In the genomic region with DNA sequence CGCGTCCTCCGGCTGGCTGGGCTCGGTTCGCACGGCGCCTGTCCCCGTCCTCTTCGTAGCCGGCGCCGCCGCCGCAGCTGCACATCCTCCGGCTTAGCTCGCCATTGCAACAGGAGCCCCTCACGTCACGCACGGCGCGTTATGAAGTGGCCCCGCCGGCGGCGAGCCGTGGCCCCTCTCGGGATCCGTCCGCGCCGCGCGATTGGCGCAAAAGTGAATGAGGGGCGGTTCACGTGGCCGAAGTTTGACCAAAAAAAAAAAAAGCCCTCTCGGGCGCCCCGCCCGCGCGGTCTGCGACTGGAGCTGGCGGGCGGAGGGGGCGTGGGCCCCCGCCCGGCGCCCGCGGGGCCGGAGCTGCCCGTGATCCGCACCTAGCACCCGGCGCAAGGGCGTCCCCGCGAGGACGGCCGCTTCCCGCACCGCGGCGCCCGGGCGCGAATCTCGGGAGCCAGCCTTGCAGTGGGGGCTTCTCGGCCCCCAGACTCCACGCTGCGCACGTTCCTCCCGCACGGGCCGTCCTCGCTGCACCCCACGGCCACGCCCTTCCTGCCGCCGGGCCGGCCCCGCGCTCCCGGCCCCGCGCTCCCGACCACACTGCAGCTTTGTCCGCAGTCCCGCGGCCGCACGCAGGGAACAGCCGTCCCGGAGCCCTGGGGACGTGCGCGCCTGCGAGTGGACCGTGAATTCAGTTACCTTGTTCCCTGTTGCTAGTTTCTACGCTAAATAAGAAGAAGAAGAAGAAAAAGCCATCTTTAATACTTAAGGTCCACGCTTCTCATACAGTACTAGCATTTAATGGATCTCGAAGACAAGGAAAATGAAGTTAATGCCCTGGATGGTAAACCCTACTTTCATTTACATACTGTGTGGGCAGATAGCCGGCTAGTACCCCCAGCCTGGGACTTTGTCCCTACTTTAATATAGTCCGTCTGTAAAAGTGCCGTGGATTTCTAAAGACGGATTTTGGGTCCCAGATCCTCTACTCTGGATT, we compare ENCODE assay signal across 1 cellular context.
TF ChIP-seq lines count a peak whose summit lies in the region.

A gene with protein sequence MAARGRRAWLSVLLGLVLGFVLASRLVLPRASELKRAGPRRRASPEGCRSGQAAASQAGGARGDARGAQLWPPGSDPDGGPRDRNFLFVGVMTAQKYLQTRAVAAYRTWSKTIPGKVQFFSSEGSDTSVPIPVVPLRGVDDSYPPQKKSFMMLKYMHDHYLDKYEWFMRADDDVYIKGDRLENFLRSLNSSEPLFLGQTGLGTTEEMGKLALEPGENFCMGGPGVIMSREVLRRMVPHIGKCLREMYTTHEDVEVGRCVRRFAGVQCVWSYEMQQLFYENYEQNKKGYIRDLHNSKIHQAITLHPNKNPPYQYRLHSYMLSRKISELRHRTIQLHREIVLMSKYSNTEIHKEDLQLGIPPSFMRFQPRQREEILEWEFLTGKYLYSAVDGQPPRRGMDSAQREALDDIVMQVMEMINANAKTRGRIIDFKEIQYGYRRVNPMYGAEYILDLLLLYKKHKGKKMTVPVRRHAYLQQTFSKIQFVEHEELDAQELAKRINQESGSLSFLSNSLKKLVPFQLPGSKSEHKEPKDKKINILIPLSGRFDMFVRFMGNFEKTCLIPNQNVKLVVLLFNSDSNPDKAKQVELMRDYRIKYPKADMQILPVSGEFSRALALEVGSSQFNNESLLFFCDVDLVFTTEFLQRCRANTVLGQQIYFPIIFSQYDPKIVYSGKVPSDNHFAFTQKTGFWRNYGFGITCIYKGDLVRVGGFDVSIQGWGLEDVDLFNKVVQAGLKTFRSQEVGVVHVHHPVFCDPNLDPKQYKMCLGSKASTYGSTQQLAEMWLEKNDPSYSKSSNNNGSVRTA (minus strand): TSS at position 219 of the 991 bp plus-strand sequence. CDS start 592 bp downstream, outside the sequence.

TF ChIP-seq in SK-N-SH treated with all-trans-retinoic acid at 6 μM for 48 hours, 23 proteins besides CTCF, POLR2A, EP300 and RAD21 (continued from another document):
- TF ChIP-seq, protein P1, sequence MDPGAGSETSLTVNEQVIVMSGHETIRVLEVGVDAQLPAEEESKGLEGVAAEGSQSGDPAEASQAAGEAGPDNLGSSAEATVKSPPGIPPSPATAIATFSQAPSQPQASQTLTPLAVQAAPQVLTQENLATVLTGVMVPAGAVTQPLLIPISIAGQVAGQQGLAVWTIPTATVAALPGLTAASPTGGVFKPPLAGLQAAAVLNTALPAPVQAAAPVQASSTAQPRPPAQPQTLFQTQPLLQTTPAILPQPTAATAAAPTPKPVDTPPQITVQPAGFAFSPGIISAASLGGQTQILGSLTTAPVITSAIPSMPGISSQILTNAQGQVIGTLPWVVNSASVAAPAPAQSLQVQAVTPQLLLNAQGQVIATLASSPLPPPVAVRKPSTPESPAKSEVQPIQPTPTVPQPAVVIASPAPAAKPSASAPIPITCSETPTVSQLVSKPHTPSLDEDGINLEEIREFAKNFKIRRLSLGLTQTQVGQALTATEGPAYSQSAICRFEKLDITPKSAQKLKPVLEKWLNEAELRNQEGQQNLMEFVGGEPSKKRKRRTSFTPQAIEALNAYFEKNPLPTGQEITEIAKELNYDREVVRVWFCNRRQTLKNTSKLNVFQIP (CRISPR knock-in tag; IDR thresholded peaks at IDR 0.05; ENCODE audit: borderline replicate concordance, low read depth), result no peak
